ENCODE assay signal across 1 cellular context in genomic region chr12:56137853-56138571, GRCh38.
TF ChIP-seq lines count a peak whose summit lies in the region.

No MANE protein-coding gene starts in this region.

TF ChIP-seq in WTC11, 78 proteins besides CTCF, POLR2A, EP300 and RAD21 (continued from another document):
- TF ChIP-seq ZNF425 (CRISPR knock-in tag; conservative IDR thresholded peaks at IDR 0.05) (no peak), RELA (CRISPR knock-in tag; IDR thresholded peaks at IDR 0.05; ENCODE audit: borderline replicate concordance) (no peak), ZNF396 (CRISPR knock-in tag; IDR thresholded peaks at IDR 0.05; ENCODE audit: borderline replicate concordance) (no peak), RORB (CRISPR knock-in tag; IDR thresholded peaks at IDR 0.05) (no peak), ATF1 (CRISPR knock-in tag; IDR thresholded peaks at IDR 0.05) (no peak), JUN (CRISPR knock-in tag; IDR thresholded peaks at IDR 0.05) (no peak), SOX15 (CRISPR knock-in tag; IDR thresholded peaks at IDR 0.05) (no peak), ERG (CRISPR knock-in tag; IDR thresholded peaks at IDR 0.05) (no peak), MAX (CRISPR knock-in tag; IDR thresholded peaks at IDR 0.05) (no peak), NFATC4 (CRISPR knock-in tag; IDR thresholded peaks at IDR 0.05) (no peak), USF1 (CRISPR knock-in tag; IDR thresholded peaks at IDR 0.05) (no peak), MXD4 (CRISPR knock-in tag; IDR thresholded peaks at IDR 0.05; ENCODE audit: borderline replicate concordance) (no peak), ZBTB43 (CRISPR knock-in tag; IDR thresholded peaks at IDR 0.05) (no peak), PRRX2 (CRISPR knock-in tag; IDR thresholded peaks at IDR 0.05) (no peak)
